Comparison of ENCODE assay signal across 13 cellular contexts in the genomic region with DNA sequence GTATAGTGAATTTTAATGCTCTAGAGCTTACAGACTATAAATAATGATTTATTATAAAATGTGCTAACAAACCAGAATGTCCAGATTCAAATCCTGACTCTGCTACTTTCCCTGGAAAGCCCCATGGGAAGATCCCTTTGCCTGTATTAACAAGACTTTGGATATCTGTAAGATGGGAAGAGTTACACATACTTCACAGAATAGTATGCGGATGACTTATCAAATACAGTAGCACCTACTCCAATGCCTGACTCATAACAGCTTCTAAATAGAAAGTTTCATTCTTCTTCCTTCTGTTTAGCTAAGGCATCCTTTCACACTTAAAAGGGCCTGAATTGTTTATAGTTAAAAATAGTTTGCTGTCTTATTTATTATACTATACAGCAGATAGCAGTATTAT.
DNase-seq lines count a peak whose midpoint lies in the region; ATAC-seq, FAIRE-seq and TF ChIP-seq lines count a peak whose summit lies in the region.
"Had no signal": no experiment of that assay in that cellular context is flagged by ENCODE, and none has a peak within 500 bp of the region (broad histone marks: within the 10 kb centered on the region; RNA-seq: fewer than 3 reads in every experiment).

No MANE protein-coding gene starts in this region.

- no peaks in the 10 kb centered on the region for H3K27me3 Mint-ChIP-seq in stimulated activated naive CD8-positive, alpha-beta T cell treated with anti-CD3 and anti-CD28 coated beads, Interleukin-15, amount 100 ng/mL, for 72 hours
- H3K27me3 Mint-ChIP-seq in astrocyte (ENCODE audit: low read depth, unreplicated experiment), result no peaks in the 10 kb centered on the region
- H3K27me3 Mint-ChIP-seq in naive thymus-derived CD8-positive, alpha-beta T cell, result no peaks in the 10 kb centered on the region

- no peak overlapping the region for H3K27ac Mint-ChIP-seq in stimulated activated naive CD8-positive, alpha-beta T cell treated with anti-CD3 and anti-CD28 coated beads, Interleukin-15, amount 100 ng/mL, for 72 hours
- H3K27ac Mint-ChIP-seq in astrocyte (ENCODE audit: unreplicated experiment), result peak overlapping the region; percentile 75
- peak overlapping the region in 1 of 10 donors; percentile 50 for H3K27ac Mint-ChIP-seq in naive thymus-derived CD8-positive, alpha-beta T cell
- H3K27ac Mint-ChIP-seq: activated naive CD4-positive, alpha-beta T cell treated with anti-CD3 and anti-CD28 coated beads for 36 hours had no signal

- TF ChIP-seq POLR2A in GM18505 (IDR thresholded peaks at IDR 0.05; ENCODE audit: borderline replicate concordance, extremely low read depth, insufficient read depth, insufficient read length) (no peak), suprapubic skin (IDR thresholded peaks at IDR 0.05) (no peak), tibial nerve (IDR thresholded peaks at IDR 0.05) (no peak)

- H3K4me2 ChIP-seq in astrocyte (ENCODE audit: low read length) (peak overlapping the region; percentile 42), keratinocyte (ENCODE audit: control insufficient read depth, extremely low read depth, insufficient read depth, low read depth, low read length) (peak overlapping the region; percentile 87)

- H4K20me1 ChIP-seq in astrocyte (ENCODE audit: insufficient read depth, low read length) (no peaks in the 10 kb centered on the region), keratinocyte (ENCODE audit: control insufficient read depth, extremely low read depth, insufficient read depth, low read length) (no peaks in the 10 kb centered on the region)

- H3K27me3 ChIP-seq in astrocyte (ENCODE audit: insufficient read depth, low read length), result no peaks in the 10 kb centered on the region
- H3K27me3 ChIP-seq in keratinocyte (ENCODE audit: control insufficient read depth, extremely low read depth, insufficient read depth, low read length), result no peaks in the 10 kb centered on the region
- no peaks in the 10 kb centered on the region for H3K27me3 ChIP-seq in suprapubic skin
- H3K27me3 ChIP-seq in tibial nerve, result no peaks in the 10 kb centered on the region
- H3K27me3 ChIP-seq: esophagus squamous epithelium had no signal

- DNase-seq in stimulated activated naive CD8-positive, alpha-beta T cell treated with anti-CD3 and anti-CD28 coated beads, Interleukin-15, amount 100 ng/mL, for 72 hours, result no peak
- DNase-seq in stimulated activated naive CD8-positive, alpha-beta T cell treated with anti-CD3 and anti-CD28 coated beads, Interleukin-15, Interleukin-2, amounts not matched to agents 100 U/mL and 50 U/mL, for 24 hours, result no peak
- DNase-seq in astrocyte (ENCODE audit: low read depth) (peak; percentile 91), keratinocyte (ENCODE audit: low read depth, low spot score) (peak; percentile 73), suprapubic skin (ENCODE audit: low spot score in 2 of 2) (no peak), tibial nerve (ENCODE audit: low spot score in 2 of 2) (no peak)
- DNase-seq in naive thymus-derived CD8-positive, alpha-beta T cell, result no peak
- DNase-seq: activated naive CD4-positive, alpha-beta T cell treated with anti-CD3 and anti-CD28 coated beads for 36 hours; esophagus squamous epithelium had no signal

- TF ChIP-seq CTCF in astrocyte (IDR thresholded peaks at IDR 0.05; ENCODE audit: insufficient read depth, low read depth, low read length), result no peak
- no peak for TF ChIP-seq CTCF in keratinocyte (optimal IDR thresholded peaks at IDR 0.05 in 1 of 3, IDR thresholded peaks at IDR 0.05 in 1 of 3, conservative IDR thresholded peaks at IDR 0.05 in 1 of 3; ENCODE audit: extremely low read depth in 1 of 3, insufficient read depth in 2 of 3, low read length in 3 of 3)
- TF ChIP-seq CTCF in suprapubic skin (IDR thresholded peaks at IDR 0.05), result no peak
- no peak for TF ChIP-seq CTCF in tibial nerve (IDR thresholded peaks at IDR 0.05)

- H3K4me3 Mint-ChIP-seq in stimulated activated naive CD8-positive, alpha-beta T cell treated with anti-CD3 and anti-CD28 coated beads, Interleukin-15, amount 100 ng/mL, for 72 hours, result no peak overlapping the region
- H3K4me3 Mint-ChIP-seq in astrocyte (ENCODE audit: unreplicated experiment), result no peak overlapping the region
- no peak overlapping the region for H3K4me3 Mint-ChIP-seq in naive thymus-derived CD8-positive, alpha-beta T cell
- H3K4me3 Mint-ChIP-seq: activated naive CD4-positive, alpha-beta T cell treated with anti-CD3 and anti-CD28 coated beads for 36 hours had no signal

- no peaks in the 10 kb centered on the region for H3K36me3 Mint-ChIP-seq in astrocyte (ENCODE audit: low read depth, unreplicated experiment)
- peaks cover 0 to 21% (median 21%) of the 10 kb centered on the region in 3 donors for H3K36me3 Mint-ChIP-seq in naive thymus-derived CD8-positive, alpha-beta T cell

- H3K27ac ChIP-seq in astrocyte (ENCODE audit: low read depth, low read length) (peak overlapping the region; percentile 73), keratinocyte (ENCODE audit: control insufficient read depth, insufficient read depth, low read length) (peak overlapping the region; percentile 98), suprapubic skin (no peak overlapping the region), tibial nerve (no peak overlapping the region)

- H3K79me2 ChIP-seq in astrocyte (ENCODE audit: insufficient read depth, low read length), result no peaks in the 10 kb centered on the region
- H3K79me2 ChIP-seq in keratinocyte (ENCODE audit: control insufficient read depth, insufficient read depth, low read length), result peaks cover 3% of the 10 kb centered on the region

- H3K9me1 ChIP-seq in keratinocyte (ENCODE audit: control insufficient read depth, extremely low read depth, insufficient read depth, low read length), result no peaks in the 10 kb centered on the region

- H3K9me3 Mint-ChIP-seq in stimulated activated naive CD8-positive, alpha-beta T cell treated with anti-CD3 and anti-CD28 coated beads, Interleukin-15, amount 100 ng/mL, for 72 hours, result no peaks in the 10 kb centered on the region
- H3K9me3 Mint-ChIP-seq in astrocyte (ENCODE audit: unreplicated experiment), result peaks cover 2% of the 10 kb centered on the region
- H3K9me3 Mint-ChIP-seq in naive thymus-derived CD8-positive, alpha-beta T cell, result no peaks in the 10 kb centered on the region

- H3K36me3 ChIP-seq in astrocyte (ENCODE audit: insufficient read depth, low read length) (no peaks in the 10 kb centered on the region), keratinocyte (ENCODE audit: control insufficient read depth in 2 of 2, extremely low read depth in 1 of 2, insufficient read depth in 2 of 2, low read length in 2 of 2) (no peaks in the 10 kb centered on the region), suprapubic skin (no peaks in the 10 kb centered on the region), tibial nerve (no peaks in the 10 kb centered on the region)
- H3K36me3 ChIP-seq: esophagus squamous epithelium, thoracic aorta had no signal

- WGBS in suprapubic skin, result 72% methylated on average over 1 of the region's 1 CpG
- WGBS in tibial nerve, 2 donors, result 81 to 91% methylated on average over 1 of the region's 1 CpG

- H3K4me1 Mint-ChIP-seq in stimulated activated naive CD8-positive, alpha-beta T cell treated with anti-CD3 and anti-CD28 coated beads, Interleukin-15, amount 100 ng/mL, for 72 hours, result peaks cover 12% of the 10 kb centered on the region
- peaks cover 23% of the 10 kb centered on the region for H3K4me1 Mint-ChIP-seq in astrocyte (ENCODE audit: low read depth, unreplicated experiment)
- H3K4me1 Mint-ChIP-seq in naive thymus-derived CD8-positive, alpha-beta T cell, result peaks cover 3 to 14% (median 9%) of the 10 kb centered on the region in 4 donors

- H3K4me1 ChIP-seq in astrocyte (ENCODE audit: insufficient read depth, low read length) (peaks cover 31% of the 10 kb centered on the region), keratinocyte (ENCODE audit: control insufficient read depth, extremely low read depth, insufficient read depth, low read length) (peaks cover 37% of the 10 kb centered on the region), suprapubic skin (peaks cover 4% of the 10 kb centered on the region), tibial nerve (peaks cover 0 to 3% (median 0%) of the 10 kb centered on the region in 4 donors)

- peak; percentile 47 for FAIRE-seq in astrocyte (lab: Jason Lieb, UNC)
- peak; percentile 34 for FAIRE-seq in keratinocyte (lab: Jason Lieb, UNC)
- FAIRE-seq: A204.1 had no signal

- H3K9ac ChIP-seq in astrocyte (ENCODE audit: low read length) (no peak overlapping the region), keratinocyte (ENCODE audit: control insufficient read depth, extremely low read depth, insufficient read depth, low read length) (peak overlapping the region; percentile 80)

- H3K4me3 ChIP-seq in astrocyte (ENCODE audit: insufficient read depth, low read depth, low read length) (no peak overlapping the region), keratinocyte (ENCODE audit: control insufficient read depth in 2 of 3, extremely low read depth in 1 of 3, insufficient read depth in 2 of 3, low read depth in 1 of 3, low read length in 3 of 3) (peak overlapping the region in 2 of 3 experiments; percentile 36 to 39), suprapubic skin (no peak overlapping the region), tibial nerve (no peak overlapping the region)
- H3K4me3 ChIP-seq: esophagus squamous epithelium, skin epidermis, thoracic aorta had no signal

- H2AFZ ChIP-seq in astrocyte (ENCODE audit: low read depth, low read length), result no peak overlapping the region
- no peak overlapping the region for H2AFZ ChIP-seq in keratinocyte (ENCODE audit: control insufficient read depth, low read length)

- dilution Hi-C loops in keratinocyte (cut with MboI; ENCODE audit: extremely low pct_ligation_motif_present, low sequenced_read_pairs), result no loop called here

- H3K9me3 ChIP-seq in astrocyte (ENCODE audit: insufficient read depth, low read depth, low read length), result no peaks in the 10 kb centered on the region
- H3K9me3 ChIP-seq in keratinocyte (ENCODE audit: control insufficient read depth, low read depth, low read length), result no peaks in the 10 kb centered on the region
- no peaks in the 10 kb centered on the region for H3K9me3 ChIP-seq in suprapubic skin
- H3K9me3 ChIP-seq in tibial nerve, result no peaks in the 10 kb centered on the region
- H3K9me3 ChIP-seq: esophagus squamous epithelium, thoracic aorta had no signal

- peak; percentile 46 for ATAC-seq in stimulated activated naive CD8-positive, alpha-beta T cell treated with anti-CD3 and anti-CD28 coated beads, Interleukin-15, amount 100 ng/mL, for 72 hours
- no peak for ATAC-seq in stimulated activated naive CD8-positive, alpha-beta T cell treated with anti-CD3 and anti-CD28 coated beads, Interleukin-15, Interleukin-2, amounts not matched to agents 100 U/mL and 50 U/mL, for 24 hours
- no peak for ATAC-seq in GM18505 (IDR thresholded peaks at IDR 0.05; ENCODE audit: unreplicated experiment)
- no peak for ATAC-seq in naive thymus-derived CD8-positive, alpha-beta T cell

- POLR2A ChIA-PET in naive thymus-derived CD8-positive, alpha-beta T cell (lab: Charles Lee), result no interaction called here

- TF ChIP-seq EP300 in suprapubic skin (IDR thresholded peaks at IDR 0.05) (no peak), tibial nerve (IDR thresholded peaks at IDR 0.05) (no peak)

Comparison
In these comparisons a context has a peak if more than half of its experiments do, and no peak if none do; other contexts are left out.
1. DNase-seq: peak in astrocyte (single experiment) and keratinocyte (single experiment); none in stimulated activated naive CD8-positive, alpha-beta T cell treated with anti-CD3 and anti-CD28 coated beads, Interleukin-15, amount 100 ng/mL, for 72 hours (0 of 2), stimulated activated naive CD8-positive, alpha-beta T cell treated with anti-CD3 and anti-CD28 coated beads, Interleukin-15, Interleukin-2, amounts not matched to agents 100 U/mL and 50 U/mL, for 24 hours (single experiment), suprapubic skin (0 of 2), naive thymus-derived CD8-positive, alpha-beta T cell (0 of 10) and tibial nerve (0 of 2).
2. H3K27ac ChIP-seq: peak in astrocyte (single experiment) and keratinocyte (single experiment); none in suprapubic skin (single experiment) and tibial nerve (0 of 4).
3. H3K4me3 ChIP-seq: peak in keratinocyte (2 of 3); none in astrocyte (single experiment), suprapubic skin (single experiment) and tibial nerve (0 of 4).